Comparison of ENCODE assay signal across 20 cellular contexts in genomic region chr5:90553711-90554110, GRCh38. TPM values are rescaled to one million over a fixed set of nuclear protein-coding genes. Genes with fewer than 3 reads are reported as not detected.
"Had no signal": no experiment of that assay in that cellular context is flagged by ENCODE, and none has a peak within 500 bp of the region (broad histone marks: within the 10 kb centered on the region; RNA-seq: fewer than 3 reads in every experiment).

No MANE protein-coding gene starts in this region.

- H3K4me3 ChIP-seq: MG63, SJSA1, SK-N-MC had no signal

- DNase-seq: Karpas-422, KBM-7, MG63, NCI-H1092, NCI-H1105 treated with DMSO at 0.1 percent for 48 hours, NCI-H1417 treated with DMSO at 0.1 percent for 48 hours, NCI-H146, NCI-H1694 treated with DMSO at 0.1 percent for 48 hours, NCI-H1930, NCI-H2081, NCI-H2107, NCI-H2227 treated with DMSO at 0.1 percent for 48 hours, NCI-H524, NCI-H526 treated with DMSO at 0.1 percent for 48 hours, NCI-H774, Right ventricle myocardium superior, RPMI8226, SIG-M5 had no signal

- H3K9me3 ChIP-seq: MG63, SJSA1 had no signal

- H3K36me3 ChIP-seq: MG63, SJSA1 had no signal

- H3K27ac ChIP-seq: SJSA1, SK-N-MC had no signal

RNA-seq across cellular contexts. Expression of gene ADGRV1, which starts 4.9 kb away (rescaled TPM):
- total RNA-seq: Right ventricle myocardium superior had no signal
